ENCODE assay signal across 1 cellular context in the genomic region with DNA sequence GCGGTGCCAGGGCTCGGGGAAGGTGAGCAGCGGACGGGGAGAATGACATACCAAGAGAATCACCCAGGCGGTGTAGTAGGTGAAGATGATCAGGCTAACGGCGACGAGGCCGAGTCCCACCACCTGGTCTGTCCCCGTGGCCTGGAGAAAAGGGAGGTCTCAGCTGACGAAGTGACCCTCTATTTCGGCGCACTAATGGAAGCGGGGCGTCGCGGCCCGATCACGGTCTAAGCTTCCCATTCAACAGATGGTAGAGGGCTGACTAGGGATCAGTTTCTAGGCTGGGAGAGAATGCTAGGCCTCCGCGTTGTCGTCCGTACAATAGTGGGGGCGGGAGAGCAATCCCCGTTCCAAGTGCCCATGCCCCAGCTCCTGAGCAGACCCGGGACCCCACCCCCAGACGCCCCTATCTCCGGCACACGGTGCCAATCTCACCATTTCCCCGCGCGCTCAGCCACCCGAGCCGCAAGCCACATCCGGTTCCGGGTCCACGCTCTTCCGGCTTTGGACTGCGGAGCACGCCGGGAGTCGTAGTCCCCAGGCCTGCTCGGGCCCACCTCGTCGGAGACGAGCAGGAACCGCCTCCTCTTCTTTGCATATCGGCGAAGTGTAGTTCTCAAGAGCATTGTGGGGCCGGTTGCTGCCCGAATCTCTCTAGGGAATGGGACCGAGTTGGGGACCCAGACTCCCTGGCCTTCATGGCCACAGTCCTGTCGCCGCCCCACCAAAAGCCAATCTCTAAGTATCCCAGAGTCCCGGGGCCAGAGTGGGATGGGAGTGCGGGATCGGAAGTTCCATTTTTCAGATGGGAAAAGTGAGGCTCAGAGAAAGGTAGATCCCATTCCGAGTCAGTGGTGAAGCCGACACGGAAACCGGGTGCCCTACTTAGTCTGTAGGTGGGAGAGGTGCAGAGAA.
TF ChIP-seq lines count a peak whose summit lies in the region.

A gene with protein sequence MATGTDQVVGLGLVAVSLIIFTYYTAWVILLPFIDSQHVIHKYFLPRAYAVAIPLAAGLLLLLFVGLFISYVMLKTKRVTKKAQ (minus strand): TSS at position 472 of the 915 bp plus-strand sequence. CDS start 34 bp downstream, at position 438.

TF ChIP-seq in HepG2, 621 proteins besides CTCF, POLR2A, EP300 and RAD21 (continued from another document and continues in another):
- TF ChIP-seq ZNF691 (CRISPR knock-in tag; IDR thresholded peaks at IDR 0.05; ENCODE audit: borderline replicate concordance, low read depth): no peak
- no peak for TF ChIP-seq ZNF224 (CRISPR knock-in tag; IDR thresholded peaks at IDR 0.05)
- no peak for TF ChIP-seq MTF1 (CRISPR knock-in tag; IDR thresholded peaks at IDR 0.05)
- TF ChIP-seq, protein P1, sequence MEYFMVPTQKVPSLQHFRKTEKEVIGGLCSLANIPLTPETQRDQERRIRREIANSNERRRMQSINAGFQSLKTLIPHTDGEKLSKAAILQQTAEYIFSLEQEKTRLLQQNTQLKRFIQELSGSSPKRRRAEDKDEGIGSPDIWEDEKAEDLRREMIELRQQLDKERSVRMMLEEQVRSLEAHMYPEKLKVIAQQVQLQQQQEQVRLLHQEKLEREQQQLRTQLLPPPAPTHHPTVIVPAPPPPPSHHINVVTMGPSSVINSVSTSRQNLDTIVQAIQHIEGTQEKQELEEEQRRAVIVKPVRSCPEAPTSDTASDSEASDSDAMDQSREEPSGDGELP (IDR thresholded peaks at IDR 0.05; ENCODE audit: borderline replicate concordance, low read depth): no peak
- no peak for TF ChIP-seq ZUFSP (CRISPR knock-in tag; IDR thresholded peaks at IDR 0.05; ENCODE audit: borderline replicate concordance)
- TF ChIP-seq MEIS2 (CRISPR knock-in tag; IDR thresholded peaks at IDR 0.05): no peak; the same call in 1 of the 2 replicates
- TF ChIP-seq ZNF3 (CRISPR knock-in tag; IDR thresholded peaks at IDR 0.05): no peak
- no peak for TF ChIP-seq KLF9 (CRISPR knock-in tag; IDR thresholded peaks at IDR 0.05; ENCODE audit: low read depth)
- no peak for TF ChIP-seq EHMT2 (IDR thresholded peaks at IDR 0.05; ENCODE audit: borderline replicate concordance, low read depth, low read length)
- TF ChIP-seq ZNF253 (CRISPR knock-in tag; IDR thresholded peaks at IDR 0.05; ENCODE audit: borderline replicate concordance): no peak
- no peak for TF ChIP-seq HHEX (CRISPR knock-in tag; IDR thresholded peaks at IDR 0.05)
- TF ChIP-seq ZZZ3 (CRISPR knock-in tag; IDR thresholded peaks at IDR 0.05; ENCODE audit: borderline replicate concordance): no peak; the same call in 1 of the 2 replicates
- TF ChIP-seq CREBL2 (CRISPR knock-in tag; IDR thresholded peaks at IDR 0.05; ENCODE audit: borderline replicate concordance): no peak
- TF ChIP-seq KLF16 (CRISPR knock-in tag; IDR thresholded peaks at IDR 0.05): peak in 1 of 2 experiments; percentile 83; a peak in 2 of 4 replicates
- TF ChIP-seq ATF6 (CRISPR knock-in tag; conservative IDR thresholded peaks at IDR 0.05): no peak
- TF ChIP-seq ZKSCAN5 (CRISPR knock-in tag; IDR thresholded peaks at IDR 0.05): no peak
- no peak for TF ChIP-seq STAT5B (CRISPR knock-in tag; IDR thresholded peaks at IDR 0.05)
- TF ChIP-seq KLF13 (CRISPR knock-in tag; IDR thresholded peaks at IDR 0.05): no peak
- 0 out of 2 replicates have a peak, but pooled peaks have one; percentile 55 for TF ChIP-seq DMAP1 (CRISPR knock-in tag; IDR thresholded peaks at IDR 0.05)
- no peak for TF ChIP-seq ZBTB39 (CRISPR knock-in tag; IDR thresholded peaks at IDR 0.05)
- no peak for TF ChIP-seq XBP1 (CRISPR knock-in tag; IDR thresholded peaks at IDR 0.05)
- no peak; the same call in 1 of the 2 replicates for TF ChIP-seq GATA4 (IDR thresholded peaks at IDR 0.05; ENCODE audit: borderline replicate concordance, low read depth)
- no peak for TF ChIP-seq RELA (CRISPR knock-in tag; IDR thresholded peaks at IDR 0.05)
- peak; percentile 36; the same call in 1 of the 2 replicates for TF ChIP-seq ZNF337 (CRISPR knock-in tag; IDR thresholded peaks at IDR 0.05; ENCODE audit: borderline replicate concordance, low read depth)
- TF ChIP-seq ZNF10 (CRISPR knock-in tag; IDR thresholded peaks at IDR 0.05; ENCODE audit: borderline replicate concordance, low read depth): no peak
- TF ChIP-seq, protein P2, sequence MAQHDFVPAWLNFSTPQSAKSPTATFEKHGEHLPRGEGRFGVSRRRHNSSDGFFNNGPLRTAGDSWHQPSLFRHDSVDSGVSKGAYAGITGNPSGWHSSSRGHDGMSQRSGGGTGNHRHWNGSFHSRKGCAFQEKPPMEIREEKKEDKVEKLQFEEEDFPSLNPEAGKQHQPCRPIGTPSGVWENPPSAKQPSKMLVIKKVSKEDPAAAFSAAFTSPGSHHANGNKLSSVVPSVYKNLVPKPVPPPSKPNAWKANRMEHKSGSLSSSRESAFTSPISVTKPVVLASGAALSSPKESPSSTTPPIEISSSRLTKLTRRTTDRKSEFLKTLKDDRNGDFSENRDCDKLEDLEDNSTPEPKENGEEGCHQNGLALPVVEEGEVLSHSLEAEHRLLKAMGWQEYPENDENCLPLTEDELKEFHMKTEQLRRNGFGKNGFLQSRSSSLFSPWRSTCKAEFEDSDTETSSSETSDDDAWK (CRISPR knock-in tag; IDR thresholded peaks at IDR 0.05): no peak
- no peak for TF ChIP-seq SNAPC5 (CRISPR knock-in tag; IDR thresholded peaks at IDR 0.05; ENCODE audit: borderline replicate concordance)
- TF ChIP-seq RXRA (CRISPR knock-in tag; IDR thresholded peaks at IDR 0.05): no peak; the same call in 1 of the 2 replicates
- TF ChIP-seq PRPF4 (IDR thresholded peaks at IDR 0.05; ENCODE audit: low read depth, low read length, poor library complexity, severe bottlenecking): no peak
- peak; percentile 29; the same call in 1 of the 2 replicates for TF ChIP-seq NFATC3 (CRISPR knock-in tag; IDR thresholded peaks at IDR 0.05)
- TF ChIP-seq, protein P3, sequence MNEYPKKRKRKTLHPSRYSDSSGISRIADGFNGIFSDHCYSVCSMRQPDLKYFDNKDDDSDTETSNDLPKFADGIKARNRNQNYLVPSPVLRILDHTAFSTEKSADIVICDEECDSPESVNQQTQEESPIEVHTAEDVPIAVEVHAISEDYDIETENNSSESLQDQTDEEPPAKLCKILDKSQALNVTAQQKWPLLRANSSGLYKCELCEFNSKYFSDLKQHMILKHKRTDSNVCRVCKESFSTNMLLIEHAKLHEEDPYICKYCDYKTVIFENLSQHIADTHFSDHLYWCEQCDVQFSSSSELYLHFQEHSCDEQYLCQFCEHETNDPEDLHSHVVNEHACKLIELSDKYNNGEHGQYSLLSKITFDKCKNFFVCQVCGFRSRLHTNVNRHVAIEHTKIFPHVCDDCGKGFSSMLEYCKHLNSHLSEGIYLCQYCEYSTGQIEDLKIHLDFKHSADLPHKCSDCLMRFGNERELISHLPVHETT (CRISPR knock-in tag; conservative IDR thresholded peaks at IDR 0.05): no peak
- no peak for TF ChIP-seq BHLHE40 (IDR thresholded peaks at IDR 0.05; ENCODE audit: low read length)
- TF ChIP-seq ZNF770 (CRISPR knock-in tag; IDR thresholded peaks at IDR 0.05): no peak
- peak; percentile 59; the same call in 1 of the 2 replicates for TF ChIP-seq SP2 (CRISPR knock-in tag; IDR thresholded peaks at IDR 0.05)
- no peak for TF ChIP-seq TOE1 (CRISPR knock-in tag; IDR thresholded peaks at IDR 0.05)
- no peak for TF ChIP-seq MTA3 (CRISPR knock-in tag; IDR thresholded peaks at IDR 0.05)
- no peak for TF ChIP-seq TCF7L2 (IDR thresholded peaks at IDR 0.05; ENCODE audit: low read depth, low read length)
- TF ChIP-seq MED1 (CRISPR knock-in tag; IDR thresholded peaks at IDR 0.05): peak; percentile 22; the same call in 1 of the 2 replicates
- TF ChIP-seq PHF20 (CRISPR knock-in tag; IDR thresholded peaks at IDR 0.05): peak; percentile 88
- no peak for TF ChIP-seq SAFB2 (CRISPR knock-in tag; IDR thresholded peaks at IDR 0.05; ENCODE audit: borderline replicate concordance, low read depth)
- TF ChIP-seq SIX1 (CRISPR knock-in tag; IDR thresholded peaks at IDR 0.05; ENCODE audit: borderline replicate concordance): no peak
- TF ChIP-seq, protein P4, sequence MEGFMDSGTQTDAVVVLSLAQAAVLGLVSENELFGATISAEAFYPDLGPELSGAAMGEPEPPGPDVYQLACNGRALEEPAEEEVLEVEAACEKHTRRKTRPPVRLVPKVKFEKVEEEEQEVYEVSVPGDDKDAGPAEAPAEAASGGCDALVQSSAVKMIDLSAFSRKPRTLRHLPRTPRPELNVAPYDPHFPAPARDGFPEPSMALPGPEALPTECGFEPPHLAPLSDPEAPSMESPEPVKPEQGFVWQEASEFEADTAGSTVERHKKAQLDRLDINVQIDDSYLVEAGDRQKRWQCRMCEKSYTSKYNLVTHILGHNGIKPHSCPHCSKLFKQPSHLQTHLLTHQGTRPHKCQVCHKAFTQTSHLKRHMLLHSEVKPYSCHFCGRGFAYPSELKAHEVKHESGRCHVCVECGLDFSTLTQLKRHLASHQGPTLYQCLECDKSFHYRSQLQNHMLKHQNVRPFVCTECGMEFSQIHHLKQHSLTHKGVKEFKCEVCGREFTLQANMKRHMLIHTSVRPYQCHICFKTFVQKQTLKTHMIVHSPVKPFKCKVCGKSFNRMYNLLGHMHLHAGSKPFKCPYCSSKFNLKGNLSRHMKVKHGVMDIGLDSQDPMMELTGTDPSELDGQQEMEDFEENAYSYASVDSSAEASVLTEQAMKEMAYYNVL (CRISPR knock-in tag; IDR thresholded peaks at IDR 0.05; ENCODE audit: borderline replicate concordance): no peak
- TF ChIP-seq TRIM22 (IDR thresholded peaks at IDR 0.05): no peak
